ENCODE assay signal across 8 cellular contexts in the genomic region with DNA sequence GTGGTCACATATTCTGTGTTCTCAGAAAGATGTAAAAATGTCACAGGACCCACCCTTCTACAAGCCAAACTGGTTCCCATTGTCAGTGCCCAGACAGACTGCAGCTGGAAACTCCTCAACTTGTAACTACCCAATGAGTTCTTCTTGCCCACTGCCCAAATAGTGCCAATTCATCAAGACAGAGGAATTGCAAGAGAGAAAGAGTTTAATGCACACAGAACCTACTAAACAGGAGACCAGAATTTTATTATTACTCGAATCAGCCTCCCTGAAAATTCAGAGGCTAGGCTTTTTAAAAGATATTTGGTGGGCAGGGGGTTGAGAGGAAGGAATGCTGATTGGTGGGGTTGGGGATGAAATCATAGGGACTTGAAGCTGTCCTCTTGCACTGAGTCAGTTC.
"Had no signal": no experiment of that assay in that cellular context is flagged by ENCODE, and none has a peak within 500 bp of the region (broad histone marks: within the 10 kb centered on the region; RNA-seq: fewer than 3 reads in every experiment).

No MANE protein-coding gene starts in this region.

- H3K27ac ChIP-seq: HL-60, KMS-11 had no signal

- H3K27ac Mint-ChIP-seq: IgD-negative memory B cell had no signal

- ATAC-seq: HepG2 had no signal

- H3K4me2 ChIP-seq: KMS-11 had no signal

- DNase-seq: IMR-90, KBM-7, KG1 had no signal

- H3K36me3 Mint-ChIP-seq: IgD-negative memory B cell had no signal

- H3K9ac ChIP-seq: KMS-11 had no signal

- FAIRE-seq: HepG2, HTR-8/SVneo had no signal
